In the genomic region with DNA sequence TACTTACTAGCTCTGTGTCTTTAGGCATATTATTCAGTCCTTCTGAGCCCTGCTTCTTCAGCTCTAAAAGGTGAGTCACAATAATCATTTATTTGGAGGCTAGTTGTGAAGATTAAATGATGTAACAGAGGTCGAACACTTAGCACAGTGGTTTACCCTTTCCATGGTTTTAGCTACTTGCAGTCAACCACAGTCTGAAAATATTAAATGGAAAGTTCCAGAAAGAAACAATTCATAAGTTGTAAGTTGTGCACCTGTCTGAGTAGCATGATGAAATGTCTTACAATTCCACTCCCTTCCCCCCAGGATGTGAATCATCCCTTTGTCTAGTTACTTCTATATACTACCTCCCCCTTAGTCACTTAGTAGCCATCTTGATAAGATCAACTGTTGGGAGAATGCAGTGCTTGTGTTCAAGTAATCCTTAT, we compare ENCODE assay signal across 13 cellular contexts.
DNase-seq lines count a peak whose midpoint lies in the region; ATAC-seq, FAIRE-seq and TF ChIP-seq lines count a peak whose summit lies in the region.
"Had no signal": no experiment of that assay in that cellular context is flagged by ENCODE, and none has a peak within 500 bp of the region (broad histone marks: within the 10 kb centered on the region; RNA-seq: fewer than 3 reads in every experiment).

No MANE protein-coding gene starts in this region.

- FAIRE-seq in A549 (lab: Jason Lieb, UNC) (peak; percentile 28), H54 (lab: Jason Lieb, UNC) (peak; percentile 87)

- intact Hi-C loops in activated CD4-positive, alpha-beta memory T cell treated with anti-CD3 and anti-CD28 coated beads for 36 hours (cut with micrococcal nuclease), result loop anchor here (2.0 kb wide), 1 partner anchor 48 kb away; no protein-coding TSS in a partner anchor

- no peak; a peak in 1 of 6 replicates for ATAC-seq in A549
- no peak for ATAC-seq in GM18517 (IDR thresholded peaks at IDR 0.05; ENCODE audit: unreplicated experiment)

- H3K4me3 ChIP-seq in A549, result no peak overlapping the region
- H3K4me3 ChIP-seq in fibroblast of the aortic adventitia (ENCODE audit: low read depth, low read length), result no peak overlapping the region
- H3K4me3 ChIP-seq: SJCRH30 had no signal

- no peak for TF ChIP-seq CTCF in A549 (IDR thresholded peaks at IDR 0.05)
- TF ChIP-seq CTCF in fibroblast of the aortic adventitia (IDR thresholded peaks at IDR 0.05; ENCODE audit: insufficient read depth, low read length), result no peak

- no peak overlapping the region; the same call in 2 of the 3 replicates for H3K4me2 ChIP-seq in A549

- DNase-seq in A549 (ENCODE audit: low read depth in 1 of 2, low spot score in 1 of 2) (peak in 1 of 2 experiments; percentile 28), H54 (ENCODE audit: insufficient read length, low spot score) (no peak), fibroblast of the aortic adventitia (ENCODE audit: low read depth) (peak; percentile 89), occipital lobe (lab: John Stamatoyannopoulos, UW) (no peak), NCI-H510A treated with DMSO at 0.1 percent for 48 hours (lab: John Stamatoyannopoulos, UW) (no peak)
- DNase-seq in activated CD4-positive, alpha-beta memory T cell treated with anti-CD3 and anti-CD28 coated beads for 36 hours, result no peak
- DNase-seq: NCI-H2107 had no signal

- H3K27ac Mint-ChIP-seq in T-helper 1 cell treated with Interleukin-12 subunit alpha and Interleukin-12 subunit beta and Interleukin-4 antibody, amounts not matched to agents 30 μg/mL and 1 μg/mL, for 36 hours, result peak overlapping the region; percentile 39
- H3K27ac Mint-ChIP-seq in activated CD4-positive, alpha-beta memory T cell treated with anti-CD3 and anti-CD28 coated beads for 36 hours, result no peak overlapping the region
- H3K27ac Mint-ChIP-seq: memory B cell had no signal

- POLR2A ChIA-PET in A549 (lab: Yijun Ruan, JAX), result no interaction called here
- POLR2A ChIA-PET in activated CD4-positive, alpha-beta memory T cell treated with anti-CD3 and anti-CD28 coated beads for 36 hours (lab: Charles Lee), result no interaction called here

- H3K4me3 Mint-ChIP-seq in T-helper 1 cell treated with Interleukin-12 subunit alpha and Interleukin-12 subunit beta and Interleukin-4 antibody, amounts not matched to agents 30 μg/mL and 1 μg/mL, for 36 hours, result no peak overlapping the region
- no peak overlapping the region for H3K4me3 Mint-ChIP-seq in activated CD4-positive, alpha-beta memory T cell treated with anti-CD3 and anti-CD28 coated beads for 36 hours
- H3K4me3 Mint-ChIP-seq: central memory CD8-positive, alpha-beta T cell; memory B cell had no signal

- TF ChIP-seq EP300 in A549 (IDR thresholded peaks at IDR 0.05), result no peak

- TF ChIP-seq POLR2A in A549 (IDR thresholded peaks at IDR 0.05; ENCODE audit: low read length) (no peak), H54 (IDR thresholded peaks at IDR 0.05; ENCODE audit: low read depth, low read length) (no peak)

- peaks cover 3% of the 10 kb centered on the region for H3K9me3 Mint-ChIP-seq in T-helper 1 cell treated with Interleukin-12 subunit alpha and Interleukin-12 subunit beta and Interleukin-4 antibody, amounts not matched to agents 30 μg/mL and 1 μg/mL, for 36 hours
- H3K9me3 Mint-ChIP-seq in activated CD4-positive, alpha-beta memory T cell treated with anti-CD3 and anti-CD28 coated beads for 36 hours, result no peaks in the 10 kb centered on the region
- H3K9me3 Mint-ChIP-seq: memory B cell had no signal

- H3K27ac ChIP-seq in A549, result no peak overlapping the region
- H3K27ac ChIP-seq: C4-2B, SJCRH30 had no signal

- no peaks in the 10 kb centered on the region for H3K27me3 Mint-ChIP-seq in T-helper 1 cell treated with Interleukin-12 subunit alpha and Interleukin-12 subunit beta and Interleukin-4 antibody, amounts not matched to agents 30 μg/mL and 1 μg/mL, for 36 hours (ENCODE audit: low read depth)
- H3K27me3 Mint-ChIP-seq in activated CD4-positive, alpha-beta memory T cell treated with anti-CD3 and anti-CD28 coated beads for 36 hours, result no peaks in the 10 kb centered on the region
- H3K27me3 Mint-ChIP-seq: central memory CD8-positive, alpha-beta T cell; memory B cell had no signal

- CTCF ChIA-PET in A549 (lab: Yijun Ruan, JAX), result no interaction called here
- CTCF ChIA-PET in activated CD4-positive, alpha-beta memory T cell treated with anti-CD3 and anti-CD28 coated beads for 36 hours (lab: Charles Lee), result no interaction called here

- H3K9me3 ChIP-seq in A549, result no peaks in the 10 kb centered on the region
- H3K9me3 ChIP-seq: SJCRH30 had no signal

- WGBS in A549 (ENCODE audit: missing lambda C conversion rate), result 3% methylated on average over 1 of the region's 1 CpG

- peaks cover 5% of the 10 kb centered on the region for H3K4me1 Mint-ChIP-seq in T-helper 1 cell treated with Interleukin-12 subunit alpha and Interleukin-12 subunit beta and Interleukin-4 antibody, amounts not matched to agents 30 μg/mL and 1 μg/mL, for 36 hours (ENCODE audit: low read depth)
- H3K4me1 Mint-ChIP-seq in activated CD4-positive, alpha-beta memory T cell treated with anti-CD3 and anti-CD28 coated beads for 36 hours (ENCODE audit: low read depth), result no peaks in the 10 kb centered on the region
- H3K4me1 Mint-ChIP-seq: central memory CD8-positive, alpha-beta T cell; memory B cell had no signal

- no peaks in the 10 kb centered on the region for H3K4me1 ChIP-seq in A549

- H3K36me3 Mint-ChIP-seq in T-helper 1 cell treated with Interleukin-12 subunit alpha and Interleukin-12 subunit beta and Interleukin-4 antibody, amounts not matched to agents 30 μg/mL and 1 μg/mL, for 36 hours (ENCODE audit: low read depth), result peaks cover 2% of the 10 kb centered on the region
- H3K36me3 Mint-ChIP-seq in activated CD4-positive, alpha-beta memory T cell treated with anti-CD3 and anti-CD28 coated beads for 36 hours, result no peaks in the 10 kb centered on the region
- H3K36me3 Mint-ChIP-seq: memory B cell had no signal

- TF ChIP-seq RAD21 in A549 (conservative IDR thresholded peaks at IDR 0.05 in 1 of 2, IDR thresholded peaks at IDR 0.05 in 1 of 2), result no peak

TF ChIP-seq in A549, 52 proteins besides CTCF, POLR2A, EP300 and RAD21:
- TF ChIP-seq ZFP36 (IDR thresholded peaks at IDR 0.05; ENCODE audit: borderline replicate concordance, partially characterized antibody) (no peak), CBX8 (IDR thresholded peaks at IDR 0.05) (no peak), EHF (CRISPR knock-in tag; IDR thresholded peaks at IDR 0.05) (no peak), TFCP2L1 (CRISPR knock-in tag; IDR thresholded peaks at IDR 0.05) (no peak), HOXB5 (CRISPR knock-in tag; IDR thresholded peaks at IDR 0.05) (no peak), HEYL (CRISPR knock-in tag; IDR thresholded peaks at IDR 0.05) (no peak)
